In the genomic region with DNA sequence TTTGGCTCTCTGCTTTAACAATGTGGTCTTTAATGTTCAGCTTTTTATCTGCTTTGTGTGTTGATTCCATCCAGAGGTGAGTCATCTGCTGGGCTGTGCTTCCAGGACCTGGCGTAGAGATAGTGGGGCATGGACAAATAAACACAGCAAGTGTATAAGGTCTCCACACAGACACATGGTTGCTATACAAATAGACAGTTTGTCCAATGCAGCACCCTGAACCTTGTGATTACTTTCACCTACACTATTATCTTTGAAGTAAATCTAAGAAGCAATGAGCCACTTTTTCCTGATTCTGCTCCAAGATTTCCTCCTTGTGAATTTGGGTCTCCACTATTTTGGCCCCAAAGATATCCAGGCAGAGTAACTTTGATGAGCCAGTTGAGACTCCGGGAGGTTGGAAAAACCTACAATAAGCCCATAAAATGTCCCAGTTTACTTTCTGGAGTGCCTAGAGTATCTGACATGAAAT, we compare ENCODE assay signal across 13 cellular contexts. TPM values are rescaled to one million over a fixed set of nuclear protein-coding genes. Genes with fewer than 3 reads are reported as not detected.
DNase-seq lines count a peak whose midpoint lies in the region; ATAC-seq, FAIRE-seq and TF ChIP-seq lines count a peak whose summit lies in the region.
"Had no signal": no experiment of that assay in that cellular context is flagged by ENCODE, and none has a peak within 500 bp of the region (broad histone marks: within the 10 kb centered on the region; RNA-seq: fewer than 3 reads in every experiment).

No MANE protein-coding gene starts in this region.

- peak overlapping the region; percentile 85; the same call in 1 of the 2 replicates for H3K27ac ChIP-seq in HUES6 (ENCODE audit: low read depth, low read length)
- peak overlapping the region; percentile 20 to 74 for H3K27ac ChIP-seq in kidney (ENCODE audit: low read depth in 2 of 2, low read length in 2 of 2)
- peak overlapping the region; percentile 78 for H3K27ac ChIP-seq in smooth muscle cell (ENCODE audit: low read depth)
- no peak overlapping the region for H3K27ac ChIP-seq in neuronal stem cell (replicated peaks; ENCODE audit: low read length)
- H3K27ac ChIP-seq: dorsolateral prefrontal cortex had no signal

- ATAC-seq in esophagus mucosa = no peak
- ATAC-seq: natural killer cell treated with Interleukin-12 subunit alpha and Interleukin-12 subunit beta and Interleukin-15 and Interleukin-18, amount 100 ng/mL, for 72 hours had no signal

- no peak overlapping the region for H3K23ac ChIP-seq in neuronal stem cell (ENCODE audit: low read depth, low read length, poor library complexity)

- no peaks in the 10 kb centered on the region for H4K20me1 ChIP-seq in smooth muscle cell (ENCODE audit: low read depth)

- H3K79me2 ChIP-seq in smooth muscle cell (ENCODE audit: low read depth) = no peaks in the 10 kb centered on the region

- H3K27me3 ChIP-seq in HUES6 (ENCODE audit: control insufficient read depth, insufficient read depth, low read length) (no peaks in the 10 kb centered on the region), smooth muscle cell (ENCODE audit: low read depth) (no peaks in the 10 kb centered on the region), neuronal stem cell (ENCODE audit: control insufficient read depth in 3 of 3, insufficient read depth in 3 of 3, low read depth in 1 of 3, low read length in 3 of 3) (no peaks in the 10 kb centered on the region)
- H3K27me3 ChIP-seq: dorsolateral prefrontal cortex had no signal

- no peak overlapping the region for H3K14ac ChIP-seq in neuronal stem cell (ENCODE audit: low read length)

- intact Hi-C loops in kidney (cut with DNase I) = no loop called here

- no peak for FAIRE-seq in kidney (lab: Jason Lieb, UNC)
- FAIRE-seq: HTR-8/SVneo had no signal

- H2AK5ac ChIP-seq in neuronal stem cell (ENCODE audit: low read depth, low read length) = no peak overlapping the region

- no peak overlapping the region for H2BK120ac ChIP-seq in neuronal stem cell (ENCODE audit: low read depth, low read length)

- H3K18ac ChIP-seq in neuronal stem cell (ENCODE audit: low read length) = no peak overlapping the region

- H3F3A ChIP-seq in smooth muscle cell (ENCODE audit: low read depth) = peaks cover 10% of the 10 kb centered on the region

- in situ Hi-C loops in astrocyte of the spinal cord (cut with HindIII; ENCODE audit: low sequenced_read_pairs) = no loop called here

- H3K4me1 ChIP-seq in HUES6 (ENCODE audit: control insufficient read depth, insufficient read depth, low read length) = peaks cover 59% of the 10 kb centered on the region
- H3K4me1 ChIP-seq in kidney (ENCODE audit: control insufficient read depth in 1 of 2, insufficient read depth in 1 of 2, low read depth in 1 of 2, low read length in 2 of 2) = peaks cover 42 to 60% of the 10 kb centered on the region in 2 donors
- H3K4me1 ChIP-seq in smooth muscle cell (ENCODE audit: low read depth) = peaks cover 9% of the 10 kb centered on the region
- H3K4me1 ChIP-seq in neuronal stem cell (ENCODE audit: control insufficient read depth in 2 of 2, insufficient read depth in 1 of 2, low read depth in 1 of 2, low read length in 2 of 2) = peaks cover 4 to 11% of the 10 kb centered on the region in 2 donors

- no peaks in the 10 kb centered on the region for H3K79me1 ChIP-seq in neuronal stem cell (ENCODE audit: low read depth, low read length)

- H2BK5ac ChIP-seq in neuronal stem cell (ENCODE audit: low read length) = no peak overlapping the region

- H2BK12ac ChIP-seq in neuronal stem cell (ENCODE audit: low read length) = no peak overlapping the region

- H3K36me3 ChIP-seq in HUES6 (ENCODE audit: control insufficient read depth, insufficient read depth, low read length) = no peaks in the 10 kb centered on the region
- peaks cover 3 to 9% of the 10 kb centered on the region in 2 donors for H3K36me3 ChIP-seq in kidney (ENCODE audit: control insufficient read depth in 1 of 2, insufficient read depth in 2 of 2, low read length in 2 of 2)
- no peaks in the 10 kb centered on the region for H3K36me3 ChIP-seq in smooth muscle cell (ENCODE audit: low read depth)
- H3K36me3 ChIP-seq in neuronal stem cell (replicated peaks in 1 of 2; ENCODE audit: control insufficient read depth in 2 of 2, insufficient read depth in 2 of 2, low read length in 2 of 2) = no peaks in the 10 kb centered on the region

- no peak overlapping the region for H4K91ac ChIP-seq in neuronal stem cell (ENCODE audit: low read depth, low read length, poor library complexity)

- H4K8ac ChIP-seq in neuronal stem cell (ENCODE audit: low read depth, low read length) = no peak overlapping the region

- H3K4me3 ChIP-seq in HUES6 (ENCODE audit: low read depth, low read length) = no peak overlapping the region
- no peak overlapping the region for H3K4me3 ChIP-seq in astrocyte of the spinal cord (ENCODE audit: low read depth, low read length)
- no peak overlapping the region for H3K4me3 ChIP-seq in kidney (ENCODE audit: low read length in 2 of 2)
- no peak overlapping the region for H3K4me3 ChIP-seq in smooth muscle cell
- H3K4me3 ChIP-seq in neuronal stem cell (ENCODE audit: low read length in 2 of 2) = no peak overlapping the region
- H3K4me3 ChIP-seq: dorsolateral prefrontal cortex had no signal

- no peak overlapping the region for H3K4ac ChIP-seq in neuronal stem cell (ENCODE audit: low read length)

- H3K4me2 ChIP-seq in smooth muscle cell (peak overlapping the region; percentile 73), neuronal stem cell (ENCODE audit: insufficient read depth, low read length, poor library complexity, severe bottlenecking) (no peak overlapping the region)

- TF ChIP-seq CTCF in astrocyte of the spinal cord (IDR thresholded peaks at IDR 0.05; ENCODE audit: low read depth, low read length) (no peak), kidney (IDR thresholded peaks at IDR 0.05; ENCODE audit: borderline replicate concordance, extremely low read depth, insufficient read depth) (no peak), smooth muscle cell (IDR thresholded peaks at IDR 0.05; ENCODE audit: borderline replicate concordance, insufficient read depth, poor library complexity, severe bottlenecking) (no peak)

- H2AFZ ChIP-seq in smooth muscle cell (ENCODE audit: low read depth) (no peak overlapping the region), neuronal stem cell (ENCODE audit: low read length) (no peak overlapping the region)

- DNase-seq in astrocyte of the spinal cord (ENCODE audit: low read depth, low spot score) = peak; percentile 78
- DNase-seq in kidney = no peak
- no peak for DNase-seq in smooth muscle cell (lab: John Stamatoyannopoulos, UW; ENCODE audit: unreplicated experiment)
- DNase-seq in NOMO-1 treated with DMSO at 0.1 percent for 48 hours (lab: John Stamatoyannopoulos, UW; ENCODE audit: unreplicated experiment) = no peak
- DNase-seq in neuronal stem cell (ENCODE audit: low spot score) = no peak
- DNase-seq: activated naive CD4-positive, alpha-beta T cell treated with Interleukin-2 at 50 U/mL for 16 hours; dorsolateral prefrontal cortex; SHP77; stimulated activated CD4-positive, alpha-beta T cell treated with anti-CD3 and anti-CD28 coated beads, Interleukin-4, amount 100 ng/mL, for 1 hour had no signal

- 13% methylated on average over 2 of the region's 2 CpGs for WGBS in smooth muscle cell (ENCODE audit: low lambda C conversion rate)
- no CpG with 5 or more reads among the region's 2 CpGs for WGBS in neuronal stem cell (ENCODE audit: extremely low coverage in 2 of 2, insufficient read length in 2 of 2, insufficient replicate concordance in 1 of 2), 2 donors

- H2BK15ac ChIP-seq in neuronal stem cell (ENCODE audit: low read length) = no peak overlapping the region

- no peak overlapping the region for H3K9ac ChIP-seq in HUES6 (ENCODE audit: low read length)
- H3K9ac ChIP-seq in kidney (ENCODE audit: low read length in 2 of 2) = peak overlapping the region in 1 of 2 donors; percentile 0
- H3K9ac ChIP-seq in smooth muscle cell (ENCODE audit: low read depth) = no peak overlapping the region
- no peak overlapping the region for H3K9ac ChIP-seq in neuronal stem cell (ENCODE audit: low read depth, low read length, poor library complexity)

- H3K9me3 ChIP-seq in HUES6 (ENCODE audit: control insufficient read depth, insufficient read depth, low read depth, low read length) (no peaks in the 10 kb centered on the region), kidney (ENCODE audit: control insufficient read depth in 1 of 2, low read length in 2 of 2) (no peaks in the 10 kb centered on the region), smooth muscle cell (replicated peaks; ENCODE audit: low read depth) (no peaks in the 10 kb centered on the region), neuronal stem cell (replicated peaks in 1 of 2; ENCODE audit: control insufficient read depth in 2 of 2, insufficient read depth in 1 of 2, low read depth in 1 of 2, low read length in 2 of 2) (no peaks in the 10 kb centered on the region)

RNA-seq across cellular contexts. Expression of gene PPARGC1A, which starts 12.1 kb away (rescaled TPM):
- 80.8 TPM for total RNA-seq in kidney
- 22.8 TPM for polyA plus RNA-seq in kidney (ENCODE audit: insufficient read depth, low read depth, low replicate concordance)
- 1.8 and 2.8 TPM in 2 replicates for total RNA-seq in smooth muscle cell
- polyA plus RNA-seq in smooth muscle cell = 0.25 and 0.30 TPM in 2 replicates
- total RNA-seq in esophagus mucosa = 0.60 TPM
- 2.1 TPM for polyA plus RNA-seq in neuronal stem cell (2013, experiment 1 of 2)
- polyA plus RNA-seq in neuronal stem cell (2013, experiment 2 of 2) = 2.0 TPM
- total RNA-seq: natural killer cell treated with Interleukin-12 subunit alpha and Interleukin-12 subunit beta and Interleukin-15 and Interleukin-18, amount 100 ng/mL, for 72 hours had no signal

Comparison
In these comparisons a context has a peak if more than half of its experiments do, and no peak if none do; other contexts are left out.
1. RNA of gene PPARGC1A, which starts 12.1 kb away (total RNA-seq): 80.8 TPM in kidney (single experiment); 1.8 to 2.8 TPM in smooth muscle cell and 0.60 TPM in esophagus mucosa (single experiment); every median in the first group is over 10 times any median in the second.